ENCODE assay signal across 19 cellular contexts in genomic region chr22:20259336-20259705, GRCh38. TPM values are rescaled to one million over a fixed set of nuclear protein-coding genes. Genes with fewer than 3 reads are reported as not detected.
DNase-seq lines count a peak whose midpoint lies in the region; ATAC-seq, FAIRE-seq and TF ChIP-seq lines count a peak whose summit lies in the region.
"Had no signal": no experiment of that assay in that cellular context is flagged by ENCODE, and none has a peak within 500 bp of the region (broad histone marks: within the 10 kb centered on the region; RNA-seq: fewer than 3 reads in every experiment).

No MANE protein-coding gene starts in this region.

- peak overlapping the region; percentile 58 for H3K27ac ChIP-seq in BLaER1
- H3K27ac ChIP-seq in K562 (ENCODE audit: extremely low read depth, low read depth, low read length) = no peak overlapping the region

- no peak for TF ChIP-seq POLR2A in K562 (conservative IDR thresholded peaks at IDR 0.05)

- H3K27ac Mint-ChIP-seq in nephron progenitor cell = peak overlapping the region; percentile 45
- no peak overlapping the region for H3K27ac Mint-ChIP-seq in osteocyte (ENCODE audit: unreplicated experiment)
- H3K27ac Mint-ChIP-seq: CD8-positive, alpha-beta T cell; GM23338; HFFc6 had no signal

- H3K9ac ChIP-seq in BLaER1 = no peak overlapping the region
- peak overlapping the region in 1 of 2 experiments; percentile 14; a peak in 1 of 4 replicates for H3K9ac ChIP-seq in K562 (ENCODE audit: insufficient read depth in 1 of 2, low read depth in 2 of 2, low read length in 2 of 2)

- H3K36me3 ChIP-seq in BLaER1 (peaks cover 49% of the 10 kb centered on the region), H7 (replicated peaks; ENCODE audit: control insufficient read depth, insufficient read depth, low read length) (no peaks in the 10 kb centered on the region), K562 (ENCODE audit: control insufficient read depth, insufficient read depth, low read length) (no peaks in the 10 kb centered on the region)

- H3K36me3 Mint-ChIP-seq in nephron progenitor cell (ENCODE audit: low read depth) = no peaks in the 10 kb centered on the region
- no peaks in the 10 kb centered on the region for H3K36me3 Mint-ChIP-seq in osteocyte (ENCODE audit: unreplicated experiment)
- H3K36me3 Mint-ChIP-seq: CD8-positive, alpha-beta T cell had no signal

- H3K4me3 Mint-ChIP-seq in nephron progenitor cell (no peak overlapping the region), osteocyte (ENCODE audit: unreplicated experiment) (no peak overlapping the region)
- H3K4me3 Mint-ChIP-seq: CD8-positive, alpha-beta T cell; GM23338; HFFc6 had no signal

- TF ChIP-seq CTCF in K562 (IDR thresholded peaks at IDR 0.05 in 2 of 3, conservative IDR thresholded peaks at IDR 0.05 in 1 of 3; ENCODE audit: insufficient read depth in 2 of 3, low read depth in 1 of 3, low read length in 3 of 3) (no peak), nephron progenitor cell (IDR thresholded peaks at IDR 0.05) (no peak), osteocyte (IDR thresholded peaks at IDR 0.05) (no peak)

- peaks cover 6% of the 10 kb centered on the region for H3K9me1 ChIP-seq in K562 (ENCODE audit: control insufficient read depth, insufficient read depth, low read length)

- H3K27me3 ChIP-seq in BLaER1 (no peaks in the 10 kb centered on the region), H7 (ENCODE audit: control insufficient read depth, insufficient read depth, low read length) (no peaks in the 10 kb centered on the region), K562 (ENCODE audit: control insufficient read depth in 2 of 2, insufficient read depth in 2 of 2, low read length in 2 of 2) (peaks cover 4 to 41% of the 10 kb centered on the region in 2 experiments; a peak in 4 of 5 replicates)
- H3K27me3 ChIP-seq: BLaER1 treated with 17β-estradiol and CSF1 and Interleukin-3, amounts not matched to agents 10 nM and 100 nM had no signal

- H3K79me2 ChIP-seq in K562 (ENCODE audit: control insufficient read depth, insufficient read depth, low read length) = no peaks in the 10 kb centered on the region

- WGBS in K562 (ENCODE audit: insufficient coverage, low coverage, missing lambda C conversion rate) = 8% methylated on average over 8 of the region's 8 CpGs

- DNase-seq in H7 = peak; percentile 62
- peak in 3 of 4 experiments; percentile 57 to 66 (median 63) for DNase-seq in K562 (ENCODE audit: extremely low read depth in 1 of 4, low spot score in 3 of 4)
- DNase-seq in nephron progenitor cell = no peak
- no peak for DNase-seq in NCI-H69 (lab: John Stamatoyannopoulos, UW)
- DNase-seq in osteocyte (ENCODE audit: extremely low spot score, unreplicated experiment) = no peak
- DNase-seq: 8988T, COR-L47, DMS 273 treated with DMSO at 0.1 percent for 48 hours, EL, HFFc6 had no signal

- intact Hi-C loops in K562 (cut with micrococcal nuclease) = no loop called here

- no TSS peak for BruUV-seq in K562 (replicated peaks; lab: Mats Ljungman, UMichigan)

- CTCF ChIA-PET in K562 (lab: Yijun Ruan, JAX; ENCODE audit: low intra/inter-chr PET ratio) = no interaction called here

- no peak for TF ChIP-seq EP300 in K562 (IDR thresholded peaks at IDR 0.05; ENCODE audit: low read length)

- H3K9me3 ChIP-seq in BLaER1 (no peaks in the 10 kb centered on the region), K562 (replicated peaks; ENCODE audit: control insufficient read depth, insufficient read depth, low read depth, low read length) (no peaks in the 10 kb centered on the region)
- H3K9me3 ChIP-seq: BLaER1 treated with 17β-estradiol and CSF1 and Interleukin-3, amounts not matched to agents 10 nM and 100 nM had no signal

- peaks cover 100% of the 10 kb centered on the region for H4K20me1 ChIP-seq in BLaER1
- H4K20me1 ChIP-seq in K562 (replicated peaks; ENCODE audit: control insufficient read depth, insufficient read depth, low read length) = peaks cover 48% of the 10 kb centered on the region

- in situ Hi-C loops in K562 (cut with MboI) = no loop called here

- H2AFZ ChIP-seq in K562 (ENCODE audit: low read depth, low read length) = no peak overlapping the region
- H2AFZ ChIP-seq: GM23338 had no signal

- POLR2A ChIA-PET in K562 (lab: Yijun Ruan, JAX) = interaction anchor here (0.6 to 2.0 kb wide), 5 partner anchors 10 to 168 kb away, joined by 3 to 8 read pairs (median 4); no protein-coding TSS in a partner anchor

- TF ChIP-seq RAD21 in K562 (CRISPR knock-in tag; conservative IDR thresholded peaks at IDR 0.05 in 1 of 2, IDR thresholded peaks at IDR 0.05 in 1 of 2) = no peak

- H3K9me3 Mint-ChIP-seq in nephron progenitor cell (no peaks in the 10 kb centered on the region), osteocyte (ENCODE audit: unreplicated experiment) (no peaks in the 10 kb centered on the region)
- H3K9me3 Mint-ChIP-seq: CD8-positive, alpha-beta T cell; HFFc6 had no signal

- H3K4me2 ChIP-seq in BLaER1 (peak overlapping the region; percentile 98; the same call in 1 of the 2 replicates), K562 (ENCODE audit: insufficient read depth, low read length) (no peak overlapping the region)
- H3K4me2 ChIP-seq: GM23338 had no signal

- no peak for FAIRE-seq in K562 (lab: Jason Lieb, UNC)
- FAIRE-seq: G401.6, GM12891, GM19239, H54 had no signal

- H3K4me1 Mint-ChIP-seq in nephron progenitor cell (peaks cover 30% of the 10 kb centered on the region), osteocyte (ENCODE audit: unreplicated experiment) (no peaks in the 10 kb centered on the region)

- H3K4me1 ChIP-seq in BLaER1 = peaks cover 99% of the 10 kb centered on the region
- peaks cover 13 to 64% of the 10 kb centered on the region in 2 experiments for H3K4me1 ChIP-seq in K562 (replicated peaks in 1 of 2; ENCODE audit: control insufficient read depth in 2 of 2, insufficient read depth in 2 of 2, low read length in 2 of 2)

- peak; percentile 42 for ATAC-seq in K562
- no peak for ATAC-seq in GM21717 (IDR thresholded peaks at IDR 0.05; ENCODE audit: unreplicated experiment)

- H3K27me3 Mint-ChIP-seq in nephron progenitor cell (ENCODE audit: low read depth, poor library complexity) (peaks cover 14% of the 10 kb centered on the region), osteocyte (ENCODE audit: unreplicated experiment) (peaks cover 7% of the 10 kb centered on the region)

- H3K4me3 ChIP-seq in BLaER1 (no peak overlapping the region), H7 (ENCODE audit: insufficient read depth, low read depth, low read length) (no peak overlapping the region), K562 (no peak overlapping the region)
- H3K4me3 ChIP-seq: BLaER1 treated with 17β-estradiol and CSF1 and Interleukin-3, amounts not matched to agents 10 nM and 100 nM; GM23338 had no signal

TF ChIP-seq in K562, 482 proteins besides CTCF, POLR2A, EP300 and RAD21 (continues in another document):
- TF ChIP-seq UBTF (IDR thresholded peaks at IDR 0.05; ENCODE audit: borderline replicate concordance in 1 of 2, low read depth in 2 of 2, low read length in 2 of 2) = peak in 1 of 2 experiments; percentile 82; a peak in 1 of 4 replicates
- TF ChIP-seq TFAM (CRISPR knock-in tag; conservative IDR thresholded peaks at IDR 0.05) = no peak
- TF ChIP-seq E2F6 (IDR thresholded peaks at IDR 0.05; ENCODE audit: borderline replicate concordance in 1 of 2, extremely low read depth in 1 of 2, insufficient read depth in 1 of 2, insufficient read length in 1 of 2, low read depth in 1 of 2, low read length in 1 of 2, poor library complexity in 1 of 2, severe bottlenecking in 1 of 2) = peak in 1 of 2 experiments; percentile 33
- no peak for TF ChIP-seq BRCA1 (IDR thresholded peaks at IDR 0.05)
- 0 out of 2 replicates have a peak, but pooled peaks have one; percentile 25 for TF ChIP-seq BRCA1 (CRISPR knock-in tag; IDR thresholded peaks at IDR 0.05)

RNA-seq across cellular contexts. Expression of gene RTN4R, which starts 8.8 kb away (rescaled TPM):
- 28.3 and 30.4 TPM in 2 replicates for total RNA-seq in H7 (2014; rRNA removed; shearing (Covaris generic))
- total RNA-seq in K562 (2011; cell fraction: chromatin; rRNA removed; ENCODE audit: low replicate concordance) = 0.62 and 4.8 TPM in 2 replicates
- 7.4 and 9.8 TPM in 2 replicates for total RNA-seq in K562 (2011; cell fraction: nucleolus; rRNA removed)
- 3.2 and 3.7 TPM in 2 replicates for total RNA-seq in K562 (2011; cell fraction: nucleoplasm; rRNA removed)
- 1.5 and 2.3 TPM in 2 replicates for total RNA-seq in K562 (2014; rRNA removed)
- not detected in 2 replicates for total RNA-seq in K562 (2014; rRNA removed; fragmentation: Illumina TruSeq; extraction: Trizol)
- total RNA-seq in K562 (2015; rRNA removed; fragmentation: Illumina TruSeq; extraction: Trizol) = 0.41 and 0.43 TPM in 2 replicates
- total RNA-seq in K562 (2021) = 2.8 and 3.0 TPM in 2 replicates
- polyA plus RNA-seq in K562 (2011; rRNA removed) = 1.3 and 4.4 TPM in 2 replicates
- 5.9 and 9.9 TPM in 2 replicates for polyA plus RNA-seq in K562 (2011; cell fraction: cytosol; rRNA removed)
- polyA plus RNA-seq in K562 (2011; cell fraction: nucleus; rRNA removed) = 2.9 and 3.5 TPM in 2 replicates
- polyA plus RNA-seq in K562 (2012) = 2.9 and 4.6 TPM in 2 replicates
- 0.46 TPM in 1 of 2 replicates, not detected in the other for polyA plus RNA-seq in K562 (2014; fragmentation: Illumina TruSeq; extraction: Trizol)
- under 1 TPM in 1 of 2 experiments, not detected in 1; 0.04 TPM for polyA plus RNA-seq in K562 (2014; fragmentation: Nextera tagmentation; extraction: Ambion mirVana)
- 1.2 and 2.3 TPM in 2 replicates for polyA plus RNA-seq in K562 (2014; rRNA removed)
- polyA minus RNA-seq in K562 (2011; rRNA and poly(A)+ RNA removed) = 1.0 and 1.5 TPM in 2 replicates
- 5.1 and 13.6 TPM in 2 replicates for polyA minus RNA-seq in K562 (2011; cell fraction: cytosol; rRNA and poly(A)+ RNA removed)
- polyA minus RNA-seq in K562 (2011; cell fraction: nucleus; rRNA and poly(A)+ RNA removed) = 0.40 and 1.3 TPM in 2 replicates
- total RNA-seq in osteocyte = 1.5 and 2.1 TPM in 2 replicates

Comparison
In these comparisons a context has a peak if more than half of its experiments do, and no peak if none do; other contexts are left out.
1. DNase-seq: peak in H7 (single experiment) and K562 (3 of 4); none in nephron progenitor cell (single experiment), NCI-H69 (single experiment) and osteocyte (single experiment).